In the genomic region with DNA sequence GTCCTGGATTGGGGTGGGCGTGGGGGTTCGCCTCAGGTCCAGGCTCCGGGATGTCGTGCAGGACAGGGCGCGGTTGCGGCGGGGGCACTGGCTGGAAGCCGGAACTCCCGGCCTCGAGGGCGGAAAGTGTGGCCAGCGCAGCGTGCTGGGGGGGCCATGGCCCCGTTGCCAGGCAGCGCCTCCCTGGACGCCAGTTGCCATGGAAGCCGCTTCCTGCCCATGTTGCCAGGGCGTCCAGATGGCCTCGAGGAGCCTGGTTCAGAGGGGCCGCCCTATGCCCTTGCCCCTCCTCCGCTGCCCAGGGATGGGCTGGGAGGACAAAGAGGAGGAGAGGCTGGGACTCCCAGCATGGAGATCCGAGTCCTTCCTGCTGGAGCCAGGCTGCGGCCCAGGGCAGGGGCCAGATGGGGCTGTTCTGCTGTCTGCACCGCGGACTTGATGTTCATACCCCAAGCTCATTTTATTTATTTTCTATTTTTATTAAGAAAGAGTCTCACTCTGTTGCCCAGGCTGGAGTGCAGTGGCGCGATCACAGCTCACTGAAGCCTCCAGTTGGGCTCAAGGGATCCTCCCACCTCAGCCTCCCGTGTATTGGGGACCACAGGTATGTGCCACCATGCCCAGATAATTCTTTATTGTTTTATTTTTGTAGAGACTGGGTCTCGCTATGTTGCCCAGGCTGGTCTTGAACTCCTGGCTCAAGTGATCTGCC, we compare ENCODE assay signal across 9 cellular contexts. TPM values are rescaled to one million over a fixed set of nuclear protein-coding genes. Genes with fewer than 3 reads are reported as not detected.
DNase-seq lines count a peak whose midpoint lies in the region; ATAC-seq, FAIRE-seq and TF ChIP-seq lines count a peak whose summit lies in the region.
"Had no signal": no experiment of that assay in that cellular context is flagged by ENCODE, and none has a peak within 500 bp of the region (broad histone marks: within the 10 kb centered on the region; RNA-seq: fewer than 3 reads in every experiment).

No MANE protein-coding gene starts in this region.

- TF ChIP-seq POLR2A in heart left ventricle (IDR thresholded peaks at IDR 0.05) (no peak), upper lobe of left lung (IDR thresholded peaks at IDR 0.05) (no peak), erythroblast (IDR thresholded peaks at IDR 0.05; ENCODE audit: low read length) (no peak)

- POLR2A ChIA-PET in naive thymus-derived CD4-positive, alpha-beta T cell (lab: Charles Lee), result no interaction called here

- CTCF ChIA-PET in naive thymus-derived CD4-positive, alpha-beta T cell (lab: Charles Lee), result interaction anchor here (0.7 to 1.7 kb wide), 3 partner anchors 107 to 425 kb away, joined by 3 to 7 read pairs (median 3); no protein-coding TSS in a partner anchor

- 54 to 72% (median 61%) methylated on average over 19 to 30 of the region's 30 CpGs for WGBS in heart left ventricle, 4 donors
- WGBS in upper lobe of left lung, 2 donors, result 45 to 78% methylated on average over 9 to 29 of the region's 30 CpGs

- DNase-seq in heart left ventricle (peak; percentile 69 to 84 (median 73)), right atrium auricular region (ENCODE audit: low spot score) (no peak), SK-MEL-5 (ENCODE audit: low read depth, low spot score) (peak; percentile 50), frontal cortex (ENCODE audit: low spot score in 2 of 2) (peak; percentile 81 to 89), upper lobe of left lung (peak; percentile 40 to 88), GM13976 (ENCODE audit: low spot score) (no peak), erythroblast (lab: John Stamatoyannopoulos, UW) (no peak)
- no peak for DNase-seq in naive thymus-derived CD4-positive, alpha-beta T cell
- DNase-seq: DND-41 had no signal

- H3K9me3 ChIP-seq in heart left ventricle (no peaks in the 10 kb centered on the region), right atrium auricular region (no peaks in the 10 kb centered on the region), upper lobe of left lung (no peaks in the 10 kb centered on the region)
- no peaks in the 10 kb centered on the region for H3K9me3 ChIP-seq in naive thymus-derived CD4-positive, alpha-beta T cell (ENCODE audit: control insufficient read depth in 2 of 3, low read length in 3 of 3)

- peaks cover 0 to 10% (median 0%) of the 10 kb centered on the region in 9 donors for H3K27me3 ChIP-seq in heart left ventricle
- no peaks in the 10 kb centered on the region for H3K27me3 ChIP-seq in right atrium auricular region
- peaks cover 0 to 6% (median 0%) of the 10 kb centered on the region in 4 donors for H3K27me3 ChIP-seq in upper lobe of left lung
- no peaks in the 10 kb centered on the region for H3K27me3 ChIP-seq in naive thymus-derived CD4-positive, alpha-beta T cell (ENCODE audit: control insufficient read depth in 2 of 2, insufficient read depth in 2 of 2, low read length in 2 of 2)

- H3K4me3 ChIP-seq in heart left ventricle (peak overlapping the region in 10 of 12 donors; percentile 21 to 42 (median 32)), right atrium auricular region (peak overlapping the region in 1 of 2 donors; percentile 29), upper lobe of left lung (peak overlapping the region in 3 of 4 donors; percentile 18 to 36 (median 30))
- no peak overlapping the region for H3K4me3 ChIP-seq in naive thymus-derived CD4-positive, alpha-beta T cell (ENCODE audit: low read length)

- H3K4me1 ChIP-seq in heart left ventricle, result peaks cover 0 to 11% (median 0%) of the 10 kb centered on the region in 12 donors
- no peaks in the 10 kb centered on the region for H3K4me1 ChIP-seq in right atrium auricular region
- peaks cover 0 to 9% (median 5%) of the 10 kb centered on the region in 4 donors for H3K4me1 ChIP-seq in upper lobe of left lung
- H3K4me1 ChIP-seq in naive thymus-derived CD4-positive, alpha-beta T cell (ENCODE audit: control insufficient read depth in 2 of 2, insufficient read depth in 2 of 2, low read length in 2 of 2), result no peaks in the 10 kb centered on the region

- no peak for TF ChIP-seq EP300 in upper lobe of left lung (IDR thresholded peaks at IDR 0.05)

- H3K36me3 ChIP-seq in heart left ventricle (no peaks in the 10 kb centered on the region), right atrium auricular region (no peaks in the 10 kb centered on the region), upper lobe of left lung (no peaks in the 10 kb centered on the region)
- H3K36me3 ChIP-seq in naive thymus-derived CD4-positive, alpha-beta T cell (ENCODE audit: control insufficient read depth in 2 of 3, insufficient read depth in 3 of 3, low read length in 3 of 3), result no peaks in the 10 kb centered on the region

- FAIRE-seq in frontal cortex (lab: Jason Lieb, UNC), result no peak

- H3K27ac ChIP-seq in heart left ventricle (no peak overlapping the region), right atrium auricular region (no peak overlapping the region), upper lobe of left lung (no peak overlapping the region)
- no peak overlapping the region for H3K27ac ChIP-seq in naive thymus-derived CD4-positive, alpha-beta T cell (ENCODE audit: low read depth, low read length)

- H3K4me3 Mint-ChIP-seq in naive thymus-derived CD4-positive, alpha-beta T cell, result peak overlapping the region in 1 of 10 donors; percentile 19

- peaks cover 0 to 7% (median 0%) of the 10 kb centered on the region in 5 donors for H3K27me3 Mint-ChIP-seq in naive thymus-derived CD4-positive, alpha-beta T cell

- no peak overlapping the region for H3K27ac Mint-ChIP-seq in naive thymus-derived CD4-positive, alpha-beta T cell

- peaks cover 0 to 4% (median 0%) of the 10 kb centered on the region in 7 donors for H3K4me1 Mint-ChIP-seq in naive thymus-derived CD4-positive, alpha-beta T cell

- intact Hi-C loops in heart left ventricle (cut with DNase I), result loop anchor here in 7 of 10 donors (1.0 to 5.0 kb wide), 4 partner anchors 112 to 129 kb away; partner anchors contain the start of gene RTN4R (in 5 of the 7)
- intact Hi-C loops in naive thymus-derived CD4-positive, alpha-beta T cell (cut with micrococcal nuclease), result loop anchor here in 1 of 2 donors (5.0 kb wide), 1 partner anchor 302 kb away; no protein-coding TSS in a partner anchor

- H3K36me3 Mint-ChIP-seq in naive thymus-derived CD4-positive, alpha-beta T cell, result no peaks in the 10 kb centered on the region

- in situ Hi-C loops in SK-MEL-5 (cut with HindIII; ENCODE audit: low pct_unique_long_range_greater_than_20kb, low sequenced_read_pairs) (no loop called here), GM13976 (cut with MboI; ENCODE audit: low sequenced_read_pairs, unreplicated experiment) (loop anchor here (10.0 kb wide), 2 partner anchors 99 to 139 kb away; no protein-coding TSS in a partner anchor)

- ATAC-seq in heart left ventricle (peak; percentile 11 to 83 (median 46)), upper lobe of left lung (ENCODE audit: low FRiP score in 2 of 2) (no peak)
- no peak for ATAC-seq in naive thymus-derived CD4-positive, alpha-beta T cell

- H3K9me3 Mint-ChIP-seq in naive thymus-derived CD4-positive, alpha-beta T cell, result no peaks in the 10 kb centered on the region

- TF ChIP-seq CTCF in heart left ventricle (IDR thresholded peaks at IDR 0.05) (no peak), right atrium auricular region (IDR thresholded peaks at IDR 0.05) (no peak), upper lobe of left lung (IDR thresholded peaks at IDR 0.05) (no peak), GM13976 (IDR thresholded peaks at IDR 0.05; ENCODE audit: borderline replicate concordance, control extremely low read depth, extremely low read depth, insufficient read depth, missing control alignments) (no peak)

RNA-seq across cellular contexts. Expression of gene CCDC188, which starts 4.6 kb away (rescaled TPM):
- total RNA-seq in heart left ventricle (1 to 10 TPM in 1 of 9 donors, under 1 TPM in 4, not detected in 4; 0.17 to 1.0 (median 0.46) TPM), right atrium auricular region (under 1 TPM in 1 of 2 donors, not detected in 1; 0.43 TPM), frontal cortex (0.82 TPM), upper lobe of left lung (1 to 10 TPM in 3 of 6 donors, under 1 TPM in 3; 0.46 to 2.1 (median 1.2) TPM)
- 1 to 10 TPM in 1 of 2 donors, under 1 TPM in 1; 0.50 to 1.0 TPM for polyA plus RNA-seq in heart left ventricle
- not detected in 2 replicates for total RNA-seq in SK-MEL-5 (2014; rRNA removed; shearing (Covaris generic))
- polyA plus RNA-seq in SK-MEL-5 (2015; cell fraction: cytosol; rRNA removed), result 0.13 TPM in 1 of 2 replicates, not detected in the other
- 3.8 TPM in 1 of 2 replicates, not detected in the other for polyA plus RNA-seq in SK-MEL-5 (2015; cell fraction: nucleus; rRNA removed)
- total RNA-seq in naive thymus-derived CD4-positive, alpha-beta T cell, result not detected
- polyA plus RNA-seq in naive thymus-derived CD4-positive, alpha-beta T cell, result not detected

RNA-seq across cellular contexts. Expression of gene ZDHHC8, which starts 23.9 kb away (rescaled TPM):
- total RNA-seq in heart left ventricle (10 to 100 TPM; 15.7 to 45.2 (median 40.6) TPM), right atrium auricular region (10 to 100 TPM; 13.5 to 16.6 TPM), frontal cortex (2.9 TPM), upper lobe of left lung (10 to 100 TPM; 19.5 to 87.1 (median 63.9) TPM)
- 10 to 100 TPM; 21.5 to 26.3 TPM for polyA plus RNA-seq in heart left ventricle
- 7.7 and 7.8 TPM in 2 replicates for total RNA-seq in SK-MEL-5 (2014; rRNA removed; shearing (Covaris generic))
- 51.7 and 64.8 TPM in 2 replicates for polyA plus RNA-seq in SK-MEL-5 (2015; cell fraction: cytosol; rRNA removed)
- 332 and 427 TPM in 2 replicates for polyA plus RNA-seq in SK-MEL-5 (2015; cell fraction: nucleus; rRNA removed)
- total RNA-seq in naive thymus-derived CD4-positive, alpha-beta T cell, result 10 to 100 TPM; 63.4 to 88.5 (median 79.2) TPM
- polyA plus RNA-seq in naive thymus-derived CD4-positive, alpha-beta T cell, result 1 to 10 TPM in 1 of 2 donors, under 1 TPM in 1; 0.95 to 4.3 TPM

RNA-seq across cellular contexts. Expression of gene TRMT2A, which starts 38.5 kb away (rescaled TPM):
- total RNA-seq in heart left ventricle (10 to 100 TPM; 18.2 to 31.3 (median 20.2) TPM), right atrium auricular region (10 to 100 TPM; 16.0 to 17.6 TPM), frontal cortex (28.9 TPM), upper lobe of left lung (100 to 1,000 TPM in 1 of 6 donors, 10 to 100 TPM in 5; 30.3 to 146 (median 61.9) TPM)
- polyA plus RNA-seq in heart left ventricle, result 10 to 100 TPM; 15.8 to 30.1 TPM
- 66.1 and 67.3 TPM in 2 replicates for total RNA-seq in SK-MEL-5 (2014; rRNA removed; shearing (Covaris generic))
- polyA plus RNA-seq in SK-MEL-5 (2015; cell fraction: cytosol; rRNA removed), result 61.9 and 75.3 TPM in 2 replicates
- 723 and 807 TPM in 2 replicates for polyA plus RNA-seq in SK-MEL-5 (2015; cell fraction: nucleus; rRNA removed)
- 100 to 1,000 TPM in 2 of 5 experiments, 10 to 100 TPM in 3; 92.0 to 134 (median 95.8) TPM for total RNA-seq in naive thymus-derived CD4-positive, alpha-beta T cell
- polyA plus RNA-seq in naive thymus-derived CD4-positive, alpha-beta T cell, result 10 to 100 TPM; 30.0 to 44.5 TPM

RNA-seq across cellular contexts. Expression of gene RANBP1, which starts 39.6 kb away (rescaled TPM):
- total RNA-seq in heart left ventricle (10 to 100 TPM; 35.8 to 85.3 (median 41.5) TPM), right atrium auricular region (10 to 100 TPM; 63.6 to 96.5 TPM), frontal cortex (182 TPM), upper lobe of left lung (100 to 1,000 TPM in 2 of 6 donors, 10 to 100 TPM in 4; 55.3 to 154 (median 87.8) TPM)
- polyA plus RNA-seq in heart left ventricle, result 10 to 100 TPM; 29.3 to 67.1 TPM
- 425 and 431 TPM in 2 replicates for total RNA-seq in SK-MEL-5 (2014; rRNA removed; shearing (Covaris generic))
- 400 and 559 TPM in 2 replicates for polyA plus RNA-seq in SK-MEL-5 (2015; cell fraction: cytosol; rRNA removed)
- polyA plus RNA-seq in SK-MEL-5 (2015; cell fraction: nucleus; rRNA removed), result 251 and 323 TPM in 2 replicates
- total RNA-seq in naive thymus-derived CD4-positive, alpha-beta T cell, result 100 to 1,000 TPM in 1 of 5 experiments, 10 to 100 TPM in 4; 50.4 to 224 (median 74.8) TPM
- polyA plus RNA-seq in naive thymus-derived CD4-positive, alpha-beta T cell, result 10 to 100 TPM; 86.1 to 90.6 TPM

Comparison
In these comparisons a context has a peak if more than half of its experiments do, and no peak if none do; other contexts are left out.
1. DNase-seq: peak in heart left ventricle (5 of 5), SK-MEL-5 (single experiment), frontal cortex (2 of 2) and upper lobe of left lung (2 of 2); none in right atrium auricular region (single experiment), GM13976 (single experiment), erythroblast (0 of 2) and naive thymus-derived CD4-positive, alpha-beta T cell (0 of 9).
2. ATAC-seq: peak in heart left ventricle (4 of 4); none in upper lobe of left lung (0 of 2) and naive thymus-derived CD4-positive, alpha-beta T cell (single experiment).